Comparison of ENCODE assay signal across 19 cellular contexts in the genomic region with DNA sequence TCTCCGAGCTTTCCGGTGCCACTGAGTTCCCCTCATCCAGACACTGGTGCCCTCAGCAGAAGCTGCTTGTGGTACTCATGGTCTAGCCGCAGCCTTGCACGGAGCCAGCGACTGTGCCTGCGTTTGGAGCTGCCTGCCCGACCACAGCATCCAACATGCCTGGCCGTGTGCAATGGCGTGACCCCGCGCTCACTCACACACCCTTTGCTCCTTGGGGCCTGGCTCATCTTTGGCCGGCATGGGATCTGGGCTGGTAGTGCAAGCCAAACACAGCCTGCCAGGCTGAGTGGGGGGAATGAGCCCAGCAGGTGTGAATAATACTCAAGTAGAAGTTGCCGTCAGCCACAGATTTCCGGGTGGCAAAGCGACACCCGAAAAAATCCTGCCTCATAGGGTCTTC.
"Had no signal": no experiment of that assay in that cellular context is flagged by ENCODE, and none has a peak within 500 bp of the region (broad histone marks: within the 10 kb centered on the region; RNA-seq: fewer than 3 reads in every experiment).

No MANE protein-coding gene starts in this region.

- H3K4me1 Mint-ChIP-seq: activated naive CD8-positive, alpha-beta T cell treated with anti-CD3 and anti-CD28 coated beads for 36 hours; immature natural killer cell; neural progenitor cell had no signal

- H3K36me3 ChIP-seq: cardiac muscle cell, esophagus squamous epithelium, ovary, WERI-Rb-1 had no signal

- H3K27me3 ChIP-seq: cardiac muscle cell, esophagus squamous epithelium, neural progenitor cell, ovary had no signal

- H3K4me3 Mint-ChIP-seq: activated CD8-positive, alpha-beta T cell treated with anti-CD3 and anti-CD28 coated beads, Interleukin-2, amount 10 ng/mL, durations not matched to agents 7 days and 5 days; activated naive CD8-positive, alpha-beta T cell treated with anti-CD3 and anti-CD28 coated beads for 36 hours; effector memory CD8-positive, alpha-beta T cell; immature natural killer cell; neural progenitor cell had no signal

- H3K27ac Mint-ChIP-seq: activated CD8-positive, alpha-beta T cell treated with anti-CD3 and anti-CD28 coated beads, Interleukin-2, amount 10 ng/mL, durations not matched to agents 7 days and 5 days; activated naive CD8-positive, alpha-beta T cell treated with anti-CD3 and anti-CD28 coated beads for 36 hours; effector memory CD8-positive, alpha-beta T cell; immature natural killer cell; neural progenitor cell had no signal

- H3K36me3 Mint-ChIP-seq: activated naive CD8-positive, alpha-beta T cell treated with anti-CD3 and anti-CD28 coated beads for 36 hours; immature natural killer cell; neural progenitor cell had no signal

- ATAC-seq: activated CD8-positive, alpha-beta T cell treated with anti-CD3 and anti-CD28 coated beads, Interleukin-2, amount 10 ng/mL, durations not matched to agents 7 days and 5 days; effector memory CD8-positive, alpha-beta T cell had no signal

- H3K9me3 ChIP-seq: esophagus squamous epithelium, ovary had no signal

- H3K4me1 ChIP-seq: esophagus squamous epithelium, neural progenitor cell had no signal

- H3K27ac ChIP-seq: cardiac muscle cell, esophagus squamous epithelium, neural progenitor cell, ovary, WERI-Rb-1 had no signal

- H3K27me3 Mint-ChIP-seq: activated naive CD8-positive, alpha-beta T cell treated with anti-CD3 and anti-CD28 coated beads for 36 hours; effector memory CD8-positive, alpha-beta T cell had no signal

- H3K4me3 ChIP-seq: cardiac muscle cell, esophagus squamous epithelium, neural progenitor cell, ovary had no signal

- DNase-seq: activated CD4-positive, alpha-beta T cell treated with anti-CD3 and anti-CD28 coated beads for 4 hours; activated CD8-positive, alpha-beta memory T cell treated with anti-CD3 and anti-CD28 coated beads, Interleukin-2, amount 50 U/mL, for 48 hours; activated CD8-positive, alpha-beta T cell treated with anti-CD3 and anti-CD28 coated beads, Interleukin-2, amount 10 ng/mL, durations not matched to agents 7 days and 5 days; activated naive CD8-positive, alpha-beta T cell treated with anti-CD3 and anti-CD28 coated beads for 36 hours; amniotic stem cell; effector memory CD8-positive, alpha-beta T cell; esophagus squamous epithelium; immature natural killer cell; mammary epithelial cell; stimulated activated CD4-positive, alpha-beta T cell treated with anti-CD3 and anti-CD28 coated beads, Interleukin-12 subunit alpha, Interleukin-12 subunit beta, amount 100 ng/mL, for 4 hours; stimulated activated CD4-positive, alpha-beta T cell treated with anti-CD3 and anti-CD28 coated beads, Interleukin-1b, Interleukin-23, amount 100 ng/mL, for 48 hours; stimulated activated CD8-positive, alpha-beta memory T cell treated with anti-CD3 and anti-CD28 coated beads, Interleukin-4, amount 100 ng/mL, for 48 hours; stimulated activated naive CD4-positive, alpha-beta T cell; SW 1271; T-helper 2 cell; WERI-Rb-1 had no signal
